In the genomic region with DNA sequence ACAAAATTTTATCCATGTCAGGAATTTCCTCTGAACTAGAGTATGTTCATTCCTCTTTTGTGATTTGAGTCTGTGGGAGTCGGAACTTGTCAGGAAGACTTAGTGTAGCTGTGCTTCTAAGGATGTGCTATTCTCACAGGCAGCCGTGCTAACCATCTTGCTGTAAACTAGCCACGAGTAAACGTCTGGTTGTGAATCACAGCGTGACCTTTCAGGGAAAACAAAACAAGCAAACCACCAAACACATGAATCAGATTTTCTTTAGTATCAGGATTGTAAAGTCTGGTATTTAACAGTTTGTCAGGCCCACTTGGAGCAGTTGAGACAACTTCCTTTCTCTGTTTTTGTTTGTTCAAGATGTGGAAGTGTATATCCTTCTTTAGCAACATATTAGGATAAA, we compare ENCODE assay signal across 12 cellular contexts. TPM values are rescaled to one million over a fixed set of nuclear protein-coding genes. Genes with fewer than 3 reads are reported as not detected.
DNase-seq lines count a peak whose midpoint lies in the region; ATAC-seq, FAIRE-seq and TF ChIP-seq lines count a peak whose summit lies in the region.
"Had no signal": no experiment of that assay in that cellular context is flagged by ENCODE, and none has a peak within 500 bp of the region (broad histone marks: within the 10 kb centered on the region; RNA-seq: fewer than 3 reads in every experiment).

No MANE protein-coding gene starts in this region.

- H3K27me3 Mint-ChIP-seq in astrocyte (ENCODE audit: low read depth, unreplicated experiment) (no peaks in the 10 kb centered on the region), GM23338 (ENCODE audit: insufficient read depth, low read depth, poor library complexity) (peaks cover 7% of the 10 kb centered on the region)
- no peaks in the 10 kb centered on the region for H3K27me3 Mint-ChIP-seq in stimulated activated naive B cell treated with anti-CD40 and anti-IgM and Interleukin-4, amounts not matched to agents 10 μg/mL and 1 μg/mL and 100 μg/mL, for 72 hours
- H3K27me3 Mint-ChIP-seq: dendritic cell treated with granulocyte-macrophage colony-stimulating factor and Interleukin-4, amounts not matched to agents 40 ng/mL and 50 ng/mL, for 4 days had no signal

- no peaks in the 10 kb centered on the region for H3F3A ChIP-seq in GM23338 (replicated peaks; ENCODE audit: low read depth)

- no peak overlapping the region for H2AFZ ChIP-seq in astrocyte (ENCODE audit: low read depth, low read length)
- no peak overlapping the region for H2AFZ ChIP-seq in GM23338

- H3K36me3 ChIP-seq in astrocyte (ENCODE audit: insufficient read depth, low read length) (no peaks in the 10 kb centered on the region), kidney (ENCODE audit: control insufficient read depth in 1 of 2, insufficient read depth in 2 of 2, low read length in 2 of 2) (no peaks in the 10 kb centered on the region), GM23338 (ENCODE audit: insufficient read depth) (no peaks in the 10 kb centered on the region)

- TF ChIP-seq CTCF in astrocyte (IDR thresholded peaks at IDR 0.05; ENCODE audit: insufficient read depth, low read depth, low read length): no peak
- no peak for TF ChIP-seq CTCF in kidney (IDR thresholded peaks at IDR 0.05; ENCODE audit: borderline replicate concordance, extremely low read depth, insufficient read depth)
- no peak for TF ChIP-seq CTCF in GM23338 (conservative IDR thresholded peaks at IDR 0.05; ENCODE audit: low read depth in 2 of 2)

- peak overlapping the region; percentile 61 for H3K4me2 ChIP-seq in astrocyte (ENCODE audit: low read length)
- H3K4me2 ChIP-seq in GM23338: no peak overlapping the region

- peaks cover 55% of the 10 kb centered on the region for H4K20me1 ChIP-seq in astrocyte (ENCODE audit: insufficient read depth, low read length)
- peaks cover 8% of the 10 kb centered on the region; the same call in 1 of the 2 replicates for H4K20me1 ChIP-seq in GM23338 (replicated peaks; ENCODE audit: insufficient read depth)

- H3K4me3 Mint-ChIP-seq in astrocyte (ENCODE audit: unreplicated experiment) (peak overlapping the region; percentile 55), GM23338 (no peak overlapping the region)
- no peak overlapping the region for H3K4me3 Mint-ChIP-seq in stimulated activated naive B cell treated with anti-CD40 and anti-IgM and Interleukin-4, amounts not matched to agents 10 μg/mL and 1 μg/mL and 100 μg/mL, for 72 hours
- H3K4me3 Mint-ChIP-seq: dendritic cell treated with granulocyte-macrophage colony-stimulating factor and Interleukin-4, amounts not matched to agents 40 ng/mL and 50 ng/mL, for 4 days had no signal

- intact Hi-C loops in kidney (cut with DNase I): no loop called here

- DNase-seq in DMS53 (lab: John Stamatoyannopoulos, UW) (peak; percentile 25), DMS53 treated with DMSO at 0.1 percent for 48 hours (lab: John Stamatoyannopoulos, UW; ENCODE audit: unreplicated experiment) (no peak), astrocyte (ENCODE audit: low read depth) (peak; percentile 94), iris pigment epithelial cell (ENCODE audit: low read depth) (peak; percentile 74), kidney (no peak), SKM-1 treated with dmso at 0.1 percent for 144 hours (lab: John Stamatoyannopoulos, UW; ENCODE audit: unreplicated experiment) (no peak), GM23338 (ENCODE audit: low spot score) (no peak)
- no peak for DNase-seq in stimulated activated naive B cell treated with anti-CD40 and anti-IgM and Interleukin-4, amounts not matched to agents 10 μg/mL and 1 μg/mL and 100 μg/mL, for 72 hours
- DNase-seq: activated effector memory CD4-positive, alpha-beta T cell treated with anti-CD3 and anti-CD28 coated beads, Interleukin-2, amount 50 U/mL, for 16 hours; stimulated activated CD8-positive, alpha-beta memory T cell treated with anti-CD3 and anti-CD28 coated beads, Interleukin-4, amount 100 ng/mL, for 48 hours had no signal

- H3K9me3 ChIP-seq in astrocyte (ENCODE audit: insufficient read depth, low read depth, low read length) (no peaks in the 10 kb centered on the region), kidney (ENCODE audit: control insufficient read depth in 1 of 2, low read length in 2 of 2) (no peaks in the 10 kb centered on the region)

- H3K27me3 ChIP-seq in astrocyte (ENCODE audit: insufficient read depth, low read length) (no peaks in the 10 kb centered on the region), GM23338 (ENCODE audit: insufficient read depth) (peaks cover 65% of the 10 kb centered on the region)

- no peaks in the 10 kb centered on the region for H3K9me2 ChIP-seq in GM23338 (ENCODE audit: insufficient read depth)

- H3K9ac ChIP-seq in astrocyte (ENCODE audit: low read length): peak overlapping the region; percentile 20
- no peak overlapping the region for H3K9ac ChIP-seq in kidney (ENCODE audit: low read length in 2 of 2)

- H3K27ac ChIP-seq in astrocyte (ENCODE audit: low read depth, low read length) (peak overlapping the region; percentile 20), kidney (ENCODE audit: low read depth in 2 of 2, low read length in 2 of 2) (no peak overlapping the region), GM23338 (ENCODE audit: low read depth) (no peak overlapping the region)
- H3K27ac ChIP-seq: 22Rv1 had no signal

- peaks cover 13% of the 10 kb centered on the region for H3K4me1 ChIP-seq in astrocyte (ENCODE audit: insufficient read depth, low read length)
- no peaks in the 10 kb centered on the region for H3K4me1 ChIP-seq in kidney (ENCODE audit: control insufficient read depth in 1 of 2, insufficient read depth in 1 of 2, low read depth in 1 of 2, low read length in 2 of 2)
- peaks cover 12% of the 10 kb centered on the region for H3K4me1 ChIP-seq in GM23338 (ENCODE audit: insufficient read depth)

- peaks cover 44% of the 10 kb centered on the region for H3K4me1 Mint-ChIP-seq in astrocyte (ENCODE audit: low read depth, unreplicated experiment)
- peaks cover 8 to 36% of the 10 kb centered on the region in 2 donors for H3K4me1 Mint-ChIP-seq in stimulated activated naive B cell treated with anti-CD40 and anti-IgM and Interleukin-4, amounts not matched to agents 10 μg/mL and 1 μg/mL and 100 μg/mL, for 72 hours
- H3K4me1 Mint-ChIP-seq in GM23338: peaks cover 31% of the 10 kb centered on the region

- H3K27ac Mint-ChIP-seq in astrocyte (ENCODE audit: unreplicated experiment): peak overlapping the region; percentile 86
- no peak overlapping the region for H3K27ac Mint-ChIP-seq in stimulated activated naive B cell treated with anti-CD40 and anti-IgM and Interleukin-4, amounts not matched to agents 10 μg/mL and 1 μg/mL and 100 μg/mL, for 72 hours
- H3K27ac Mint-ChIP-seq in GM23338: no peak overlapping the region
- H3K27ac Mint-ChIP-seq: dendritic cell treated with granulocyte-macrophage colony-stimulating factor and Interleukin-4, amounts not matched to agents 40 ng/mL and 50 ng/mL, for 4 days had no signal

- peaks cover 41% of the 10 kb centered on the region for H3K79me2 ChIP-seq in astrocyte (ENCODE audit: insufficient read depth, low read length)
- H3K79me2 ChIP-seq in GM23338 (replicated peaks; ENCODE audit: insufficient read depth): 0 out of 2 replicates have a peak, but pooled peaks cover 13% of the 10 kb centered on the region

- H3K9me3 Mint-ChIP-seq in astrocyte (ENCODE audit: unreplicated experiment): no peaks in the 10 kb centered on the region
- no peaks in the 10 kb centered on the region for H3K9me3 Mint-ChIP-seq in stimulated activated naive B cell treated with anti-CD40 and anti-IgM and Interleukin-4, amounts not matched to agents 10 μg/mL and 1 μg/mL and 100 μg/mL, for 72 hours
- H3K9me3 Mint-ChIP-seq in GM23338: no peaks in the 10 kb centered on the region
- H3K9me3 Mint-ChIP-seq: dendritic cell treated with granulocyte-macrophage colony-stimulating factor and Interleukin-4, amounts not matched to agents 40 ng/mL and 50 ng/mL, for 4 days had no signal

- ATAC-seq in stimulated activated naive B cell treated with anti-CD40 and anti-IgM and Interleukin-4, amounts not matched to agents 10 μg/mL and 1 μg/mL and 100 μg/mL, for 72 hours (replicated peaks): peak; percentile 73 to 80
- ATAC-seq in GM23338: no peak

- H3K36me3 Mint-ChIP-seq in astrocyte (ENCODE audit: low read depth, unreplicated experiment) (no peaks in the 10 kb centered on the region), GM23338 (ENCODE audit: low read depth) (no peaks in the 10 kb centered on the region)
- H3K36me3 Mint-ChIP-seq in stimulated activated naive B cell treated with anti-CD40 and anti-IgM and Interleukin-4, amounts not matched to agents 10 μg/mL and 1 μg/mL and 100 μg/mL, for 72 hours: no peaks in the 10 kb centered on the region

- peak; percentile 100 for FAIRE-seq in astrocyte (lab: Jason Lieb, UNC)
- FAIRE-seq in kidney (lab: Jason Lieb, UNC): no peak

- H3K4me3 ChIP-seq in astrocyte (ENCODE audit: insufficient read depth, low read depth, low read length) (no peak overlapping the region), kidney (ENCODE audit: low read length in 2 of 2) (no peak overlapping the region), GM23338 (no peak overlapping the region)

TF ChIP-seq in GM23338, 12 proteins besides CTCF, POLR2A, EP300 and RAD21 (continues in another document):
- no peak for TF ChIP-seq CREB1 (CRISPR knock-in tag; IDR thresholded peaks at IDR 0.05; ENCODE audit: low read depth)
- no peak for TF ChIP-seq POLR2AphosphoS5 (IDR thresholded peaks at IDR 0.05; ENCODE audit: low read depth)
- no peak for TF ChIP-seq EZH2 (IDR thresholded peaks at IDR 0.05; ENCODE audit: low read depth, unreplicated experiment)

RNA-seq across cellular contexts. Expression of a gene that starts 32.0 kb away (rescaled TPM):
- total RNA-seq in astrocyte (68.2 and 73.2 TPM in 2 replicates), kidney (33.8 TPM)
- polyA plus RNA-seq in kidney (ENCODE audit: insufficient read depth, low read depth, low replicate concordance) (5.2 TPM), GM23338 (2016; fragmentation: Nextera tagmentation; extraction: Ambion mirVana) (32.0 and 36.6 TPM in 2 replicates)
- total RNA-seq in GM23338 (2014; rRNA removed; shearing (Covaris generic)): 57.1 and 91.0 TPM in 2 replicates

Comparison
In these comparisons a context has a peak if more than half of its experiments do, and no peak if none do; other contexts are left out.
1. DNase-seq: peak in DMS53 (single experiment), astrocyte (single experiment) and iris pigment epithelial cell (single experiment); none in DMS53 treated with DMSO at 0.1 percent for 48 hours (single experiment), stimulated activated naive B cell treated with anti-CD40 and anti-IgM and Interleukin-4, amounts not matched to agents 10 μg/mL and 1 μg/mL and 100 μg/mL, for 72 hours (single experiment), kidney (single experiment), SKM-1 treated with dmso at 0.1 percent for 144 hours (single experiment) and GM23338 (single experiment).